Comparison of ENCODE assay signal across 1 cellular context in genomic region chr9:75086443-75087278, GRCh38.
TF ChIP-seq lines count a peak whose summit lies in the region.

No MANE protein-coding gene starts in this region.

TF ChIP-seq in IMR-90, 13 proteins besides CTCF, POLR2A, EP300 and RAD21 (continued from another document):
- TF ChIP-seq ELK1 (IDR thresholded peaks at IDR 0.05; ENCODE audit: borderline replicate concordance, low read depth, low read length) = no peak
TF ChIP-seq in IMR-90: peak in this region for 1.
